Comparison of ENCODE assay signal across 2 cellular contexts in genomic region chr6:153780011-153780410, GRCh38.
A peak's percentile ranks its signal among the peaks of the same experiment; 100 is the strongest.
TF ChIP-seq lines count a peak whose summit lies in the region.

No MANE protein-coding gene starts in this region.

TF ChIP-seq in HepG2, 621 proteins besides CTCF, POLR2A, EP300 and RAD21 (continues in another document):
- TF ChIP-seq E2F1 (CRISPR knock-in tag; IDR thresholded peaks at IDR 0.05) (no peak), ZNF143 (CRISPR knock-in tag; IDR thresholded peaks at IDR 0.05) (no peak), ZSCAN5A (CRISPR knock-in tag; IDR thresholded peaks at IDR 0.05; ENCODE audit: borderline replicate concordance) (no peak)
- TF ChIP-seq, protein P1, sequence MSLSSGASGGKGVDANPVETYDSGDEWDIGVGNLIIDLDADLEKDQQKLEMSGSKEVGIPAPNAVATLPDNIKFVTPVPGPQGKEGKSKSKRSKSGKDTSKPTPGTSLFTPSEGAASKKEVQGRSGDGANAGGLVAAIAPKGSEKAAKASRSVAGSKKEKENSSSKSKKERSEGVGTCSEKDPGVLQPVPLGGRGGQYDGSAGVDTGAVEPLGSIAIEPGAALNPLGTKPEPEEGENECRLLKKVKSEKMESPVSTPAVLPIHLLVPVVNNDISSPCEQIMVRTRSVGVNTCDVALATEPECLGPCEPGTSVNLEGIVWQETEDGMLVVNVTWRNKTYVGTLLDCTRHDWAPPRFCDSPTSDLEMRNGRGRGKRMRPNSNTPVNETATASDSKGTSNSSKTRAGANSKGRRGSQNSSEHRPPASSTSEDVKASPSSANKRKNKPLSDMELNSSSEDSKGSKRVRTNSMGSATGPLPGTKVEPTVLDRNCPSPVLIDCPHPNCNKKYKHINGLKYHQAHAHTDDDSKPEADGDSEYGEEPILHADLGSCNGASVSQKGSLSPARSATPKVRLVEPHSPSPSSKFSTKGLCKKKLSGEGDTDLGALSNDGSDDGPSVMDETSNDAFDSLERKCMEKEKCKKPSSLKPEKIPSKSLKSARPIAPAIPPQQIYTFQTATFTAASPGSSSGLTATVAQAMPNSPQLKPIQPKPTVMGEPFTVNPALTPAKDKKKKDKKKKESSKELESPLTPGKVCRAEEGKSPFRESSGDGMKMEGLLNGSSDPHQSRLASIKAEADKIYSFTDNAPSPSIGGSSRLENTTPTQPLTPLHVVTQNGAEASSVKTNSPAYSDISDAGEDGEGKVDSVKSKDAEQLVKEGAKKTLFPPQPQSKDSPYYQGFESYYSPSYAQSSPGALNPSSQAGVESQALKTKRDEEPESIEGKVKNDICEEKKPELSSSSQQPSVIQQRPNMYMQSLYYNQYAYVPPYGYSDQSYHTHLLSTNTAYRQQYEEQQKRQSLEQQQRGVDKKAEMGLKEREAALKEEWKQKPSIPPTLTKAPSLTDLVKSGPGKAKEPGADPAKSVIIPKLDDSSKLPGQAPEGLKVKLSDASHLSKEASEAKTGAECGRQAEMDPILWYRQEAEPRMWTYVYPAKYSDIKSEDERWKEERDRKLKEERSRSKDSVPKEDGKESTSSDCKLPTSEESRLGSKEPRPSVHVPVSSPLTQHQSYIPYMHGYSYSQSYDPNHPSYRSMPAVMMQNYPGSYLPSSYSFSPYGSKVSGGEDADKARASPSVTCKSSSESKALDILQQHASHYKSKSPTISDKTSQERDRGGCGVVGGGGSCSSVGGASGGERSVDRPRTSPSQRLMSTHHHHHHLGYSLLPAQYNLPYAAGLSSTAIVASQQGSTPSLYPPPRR (CRISPR knock-in tag; IDR thresholded peaks at IDR 0.05; ENCODE audit: borderline replicate concordance): no peak

TF ChIP-seq in K562, 482 proteins besides CTCF, POLR2A, EP300 and RAD21 (continued from another document):
- TF ChIP-seq, protein P2, sequence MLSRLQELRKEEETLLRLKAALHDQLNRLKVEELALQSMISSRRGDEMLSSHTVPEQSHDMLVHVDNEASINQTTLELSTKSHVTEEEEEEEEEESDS (CRISPR knock-in tag; IDR thresholded peaks at IDR 0.05): no peak
- peak; percentile 67 for TF ChIP-seq ZNF316 (IDR thresholded peaks at IDR 0.05)
- TF ChIP-seq ATF6 (CRISPR knock-in tag; IDR thresholded peaks at IDR 0.05): no peak
- no peak for TF ChIP-seq ZNF512 (tag; IDR thresholded peaks at IDR 0.05)
- no peak for TF ChIP-seq ZFP30 (CRISPR knock-in tag; IDR thresholded peaks at IDR 0.05; ENCODE audit: borderline replicate concordance)
- TF ChIP-seq MAFG (tag; conservative IDR thresholded peaks at IDR 0.05): 0 out of 2 replicates have a peak, but pooled peaks have one; percentile 24
- TF ChIP-seq PTRF (tag; IDR thresholded peaks at IDR 0.05): no peak
- no peak for TF ChIP-seq ZNF263 (CRISPR knock-in tag; IDR thresholded peaks at IDR 0.05; ENCODE audit: borderline replicate concordance)
- TF ChIP-seq C11orf30 (IDR thresholded peaks at IDR 0.05; ENCODE audit: low read depth): 0 out of 2 replicates have a peak, but pooled peaks have one; percentile 13
- no peak for TF ChIP-seq PATZ1 (CRISPR knock-in tag; IDR thresholded peaks at IDR 0.05; ENCODE audit: borderline replicate concordance)
- TF ChIP-seq ZNF785 (CRISPR knock-in tag; IDR thresholded peaks at IDR 0.05): no peak
- no peak for TF ChIP-seq PRDM10 (IDR thresholded peaks at IDR 0.05; ENCODE audit: partially characterized antibody)
- TF ChIP-seq ZNF3 (CRISPR knock-in tag; IDR thresholded peaks at IDR 0.05): no peak
